ENCODE assay signal across 8 cellular contexts in the genomic region with DNA sequence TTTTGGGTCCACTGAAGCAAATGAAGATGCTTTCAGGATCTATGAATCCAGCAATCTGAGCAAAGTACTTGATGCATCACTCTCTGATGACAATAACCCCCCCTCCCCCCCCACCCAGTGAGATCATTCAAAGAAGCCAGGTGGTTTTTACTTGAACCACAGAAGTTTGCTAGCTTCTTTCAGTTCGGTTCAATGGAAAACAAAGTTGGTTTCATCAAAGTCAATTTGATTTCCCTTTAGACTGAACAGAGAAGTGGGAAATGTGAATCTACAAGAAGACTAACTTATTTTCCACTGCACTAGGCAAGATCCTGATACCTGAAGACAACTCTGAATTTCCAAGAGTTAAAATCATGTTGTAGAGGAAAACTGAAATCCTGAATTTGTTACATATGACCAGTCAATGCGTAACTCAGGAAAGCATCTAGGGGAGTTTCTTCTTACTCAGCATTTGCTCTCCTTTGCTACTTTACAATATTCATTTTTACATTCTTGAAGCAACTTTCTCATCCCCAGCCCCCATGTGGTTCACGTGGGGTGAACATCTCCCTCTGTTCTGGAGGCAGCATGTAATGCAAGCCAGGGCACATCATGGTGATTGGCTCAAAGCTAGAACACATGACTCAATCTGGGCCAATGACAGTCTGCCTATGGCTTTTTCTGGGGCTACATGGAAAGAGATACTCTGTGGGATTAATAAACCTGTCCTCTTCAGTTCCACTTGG.
A peak's percentile ranks its signal among the peaks of the same experiment; 100 is the strongest.
DNase-seq lines count a peak whose midpoint lies in the region; ATAC-seq and TF ChIP-seq lines count a peak whose summit lies in the region.

No MANE protein-coding gene starts in this region.

- intact Hi-C loops in body of pancreas (cut with DNase I) = no loop called here

- H3K27me3 ChIP-seq in body of pancreas = no peaks in the 10 kb centered on the region

- TF ChIP-seq POLR2A in body of pancreas (IDR thresholded peaks at IDR 0.05) = no peak

- H3K9me3 Mint-ChIP-seq in T-cell = no peaks in the 10 kb centered on the region

- peaks cover 71 to 85% (median 81%) of the 10 kb centered on the region in 3 donors for H3K4me1 Mint-ChIP-seq in T-cell

- no peak overlapping the region for H3K4me3 ChIP-seq in body of pancreas

- no peak for TF ChIP-seq CTCF in body of pancreas (IDR thresholded peaks at IDR 0.05)

- ATAC-seq in GM21825 (IDR thresholded peaks at IDR 0.05; ENCODE audit: unreplicated experiment) (peak; percentile 62), T-cell (replicated peaks in 1 of 4) (peak; percentile 78 to 88 (median 82)), body of pancreas (peak; percentile 18)

- peak overlapping the region in 2 of 3 donors; percentile 34 to 58 for H3K4me3 Mint-ChIP-seq in T-cell

- H3K27ac Mint-ChIP-seq in T-cell = peak overlapping the region; percentile 84 to 89

- H3K27me3 Mint-ChIP-seq in T-cell = no peaks in the 10 kb centered on the region

- POLR2A ChIA-PET in T-cell (lab: Charles Lee) = interaction anchor here (0.5 to 1.0 kb wide), 8 partner anchors 11 to 477 kb away, joined by 3 to 10 read pairs (median 3); no protein-coding TSS in a partner anchor

- H3K36me3 Mint-ChIP-seq in T-cell = peaks cover 33% of the 10 kb centered on the region

- peaks cover 0 to 7% of the 10 kb centered on the region in 2 donors for H3K36me3 ChIP-seq in body of pancreas (replicated peaks in 1 of 2; ENCODE audit: insufficient read depth in 1 of 2, low read depth in 2 of 2)

- H3K27ac ChIP-seq in body of pancreas (peak overlapping the region; percentile 4 to 67 (median 62)), substantia nigra (ENCODE audit: low read depth, low read length, poor library complexity, severe bottlenecking) (no peak overlapping the region)

- 85 to 87% methylated on average over 3 of the region's 3 CpGs for WGBS in body of pancreas, 2 donors

- DNase-seq in COLO668 (lab: John Stamatoyannopoulos, UW; ENCODE audit: unreplicated experiment) (peak; percentile 14), T-cell (peak in 32 of 34 experiments; percentile 8 to 74 (median 52)), body of pancreas (no peak), SKM-1 treated with dmso at 0.1 percent for 144 hours (lab: John Stamatoyannopoulos, UW; ENCODE audit: unreplicated experiment) (no peak), NCI-H1048 (lab: John Stamatoyannopoulos, UW) (no peak), substantia nigra (lab: John Stamatoyannopoulos, UW) (no peak)
- DNase-seq in stimulated activated CD8-positive, alpha-beta memory T cell treated with anti-CD3 and anti-CD28 coated beads, Interleukin-12 subunit alpha, Interleukin-12 subunit beta, amount 100 ng/mL, for 24 hours (ENCODE audit: extremely low read depth) = peak; percentile 27

- H3K9me3 ChIP-seq in body of pancreas = no peaks in the 10 kb centered on the region

- CTCF ChIA-PET in T-cell (lab: Charles Lee) = interaction anchor here in 1 of 2 donors (0.6 to 1.3 kb wide), 9 partner anchors 13 to 384 kb away, joined by 3 to 7 read pairs (median 4); no protein-coding TSS in a partner anchor

- H3K4me1 ChIP-seq in body of pancreas = peaks cover 57% of the 10 kb centered on the region

Comparison
In these comparisons a context has a peak if more than half of its experiments do, and no peak if none do; other contexts are left out.
1. DNase-seq: peak in COLO668 (single experiment), T-cell (32 of 34) and stimulated activated CD8-positive, alpha-beta memory T cell treated with anti-CD3 and anti-CD28 coated beads, Interleukin-12 subunit alpha, Interleukin-12 subunit beta, amount 100 ng/mL, for 24 hours (single experiment); none in body of pancreas (0 of 4), SKM-1 treated with dmso at 0.1 percent for 144 hours (single experiment), NCI-H1048 (single experiment) and substantia nigra (0 of 49).
2. ATAC-seq: peak in every context shown above with its lines; median percentile 82 in T-cell; 62 in GM21825; 18 in body of pancreas.